ENCODE assay signal across 9 cellular contexts in the genomic region with DNA sequence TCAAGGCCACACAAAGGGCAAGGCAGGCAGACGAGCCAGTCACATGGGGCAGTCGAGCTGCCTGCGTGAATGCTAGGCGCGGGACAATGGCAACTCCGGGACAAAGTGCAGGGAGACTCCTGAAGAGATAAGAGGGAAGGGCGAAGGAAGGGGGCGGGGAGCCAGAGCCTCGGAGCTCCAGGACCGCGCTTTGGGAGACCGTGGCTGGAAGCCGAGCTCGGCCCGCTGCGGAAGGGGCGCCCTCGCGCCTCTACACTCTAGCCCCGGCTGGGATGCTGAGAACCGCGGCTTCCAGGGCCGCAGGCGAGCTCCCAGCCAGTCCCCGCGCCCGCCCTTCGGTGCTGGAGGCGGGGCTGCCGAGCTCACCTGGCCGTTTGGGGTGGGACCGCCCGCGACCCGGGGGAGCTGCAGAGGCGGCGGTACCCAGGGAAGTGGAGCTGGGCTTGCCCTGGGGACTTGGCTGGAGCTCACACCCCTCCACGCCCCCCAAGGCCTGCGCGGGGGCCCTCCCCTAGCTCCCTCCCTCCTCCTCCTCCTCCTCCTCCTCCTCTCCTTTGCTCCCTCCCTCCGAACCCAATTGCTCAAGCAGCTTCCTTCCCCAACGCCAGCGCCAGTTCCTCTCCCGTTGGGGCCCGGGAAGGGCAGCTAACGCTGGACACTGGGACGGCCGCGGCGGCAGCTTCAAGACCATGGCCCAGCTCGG. TPM values are rescaled to one million over a fixed set of nuclear protein-coding genes. Genes with fewer than 3 reads are reported as not detected.
DNase-seq lines count a peak whose midpoint lies in the region; FAIRE-seq and TF ChIP-seq lines count a peak whose summit lies in the region.
"Had no signal": no experiment of that assay in that cellular context is flagged by ENCODE, and none has a peak within 500 bp of the region (broad histone marks: within the 10 kb centered on the region; RNA-seq: fewer than 3 reads in every experiment).

A gene with protein sequence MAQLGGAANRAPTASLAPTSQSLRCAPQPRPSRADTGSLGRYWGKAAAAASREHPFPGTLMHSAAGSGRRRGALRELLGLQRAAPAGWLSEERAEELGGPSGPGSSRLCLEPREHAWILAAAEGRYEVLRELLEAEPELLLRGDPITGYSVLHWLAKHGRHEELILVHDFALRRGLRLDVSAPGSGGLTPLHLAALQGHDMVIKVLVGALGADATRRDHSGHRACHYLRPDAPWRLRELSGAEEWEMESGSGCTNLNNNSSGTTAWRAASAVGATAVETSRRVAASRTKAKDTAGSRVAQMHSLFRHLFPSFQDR (plus strand): TSS at position 610 of the 703 bp plus-strand sequence. CDS start 80 bp downstream, at position 690.

- H3K36me3 ChIP-seq in SJSA1 = no peaks in the 10 kb centered on the region
- no peaks in the 10 kb centered on the region for H3K36me3 ChIP-seq in kidney (ENCODE audit: control insufficient read depth in 1 of 2, insufficient read depth in 2 of 2, low read length in 2 of 2)

- CTCF ChIA-PET in MCF 10A (lab: Yijun Ruan, JAX) = interaction anchor here (0.5 to 1.4 kb wide), 9 partner anchors 9 to 1992 kb away, joined by 3 to 7 read pairs (median 3); a partner anchor contains a TSS

- no peaks in the 10 kb centered on the region for H3K27me3 ChIP-seq in SJSA1 (replicated peaks)

- intact Hi-C loops in MCF 10A (cut with micrococcal nuclease) = no loop called here
- intact Hi-C loops in kidney (cut with DNase I) = no loop called here

- H3K4me3 ChIP-seq in SJSA1 = peak within 1 kb of the TSS; percentile 44
- H3K4me3 ChIP-seq in kidney (ENCODE audit: low read length in 2 of 2) = peak within 1 kb of the TSS in 1 of 2 donors; percentile 44

- H3K9ac ChIP-seq in kidney (ENCODE audit: low read length in 2 of 2) = no peak within 1 kb of the TSS

- TF ChIP-seq CTCF in MCF 10A (IDR thresholded peaks at IDR 0.05; ENCODE audit: unreplicated experiment) = no peak
- TF ChIP-seq CTCF in kidney (IDR thresholded peaks at IDR 0.05; ENCODE audit: borderline replicate concordance, extremely low read depth, insufficient read depth) = no peak

- H3K9me3 Mint-ChIP-seq in MCF 10A (ENCODE audit: unreplicated experiment) = no peaks in the 10 kb centered on the region

- FAIRE-seq in kidney (lab: Jason Lieb, UNC) = no peak
- FAIRE-seq: islet of Langerhans had no signal

- H3K4me3 Mint-ChIP-seq in MCF 10A (ENCODE audit: unreplicated experiment) = peak within 1 kb of the TSS; percentile 44

- H3K27ac ChIP-seq in SJSA1 (no peak within 1 kb of the TSS), kidney (ENCODE audit: low read depth in 2 of 2, low read length in 2 of 2) (no peak within 1 kb of the TSS)

- H3K27me3 Mint-ChIP-seq in MCF 10A (ENCODE audit: insufficient read depth, unreplicated experiment) = peaks cover 9% of the 10 kb centered on the region

- peaks cover 29% of the 10 kb centered on the region for H3K4me1 ChIP-seq in SJSA1 (replicated peaks)
- H3K4me1 ChIP-seq in kidney (ENCODE audit: control insufficient read depth in 1 of 2, insufficient read depth in 1 of 2, low read depth in 1 of 2, low read length in 2 of 2) = no peaks in the 10 kb centered on the region

- H3K4me1 Mint-ChIP-seq in MCF 10A (ENCODE audit: insufficient read depth, unreplicated experiment) = peaks cover under 1% of the 10 kb centered on the region

- BruUV-seq in MCF 10A (replicated peaks; lab: Mats Ljungman, UMichigan) = no TSS peak

- H3K36me3 Mint-ChIP-seq in MCF 10A (ENCODE audit: insufficient read depth, unreplicated experiment) = no peaks in the 10 kb centered on the region

- H3K9me3 ChIP-seq in SJSA1 (replicated peaks) (no peaks in the 10 kb centered on the region), kidney (ENCODE audit: control insufficient read depth in 1 of 2, low read length in 2 of 2) (no peaks in the 10 kb centered on the region)

- no peak within 1 kb of the TSS for H3K27ac Mint-ChIP-seq in MCF 10A (ENCODE audit: low read depth, unreplicated experiment)

- POLR2A ChIA-PET in MCF 10A (lab: Yijun Ruan, JAX) = interaction anchor here (0.6 to 1.7 kb wide), 5 partner anchors 9 to 151 kb away, joined by 3 to 8 read pairs (median 4); a partner anchor contains a TSS

- peak in 5 of 6 experiments; percentile 3 to 48 (median 34) for DNase-seq in stimulated activated naive CD4-positive, alpha-beta T cell (lab: John Stamatoyannopoulos, UW)
- no peak for DNase-seq in stimulated activated naive CD4-positive, alpha-beta T cell treated with Interleukin-2 at 50 U/mL for 16 hours (lab: John Stamatoyannopoulos, UW)
- no peak for DNase-seq in SJSA1 (ENCODE audit: low read depth in 1 of 2, low spot score in 2 of 2)
- DNase-seq in MCF 10A (ENCODE audit: unreplicated experiment) = peak; percentile 48
- DNase-seq in kidney = peak; percentile 77
- peak; percentile 30 for DNase-seq in stimulated activated CD4-positive, alpha-beta T cell treated with anti-CD3 and anti-CD28 coated beads, Interleukin-4, amount 100 ng/mL, for 1 hour
- DNase-seq in AG08396 (ENCODE audit: low spot score) = no peak
- no peak for DNase-seq in kidney glomerular epithelial cell (lab: John Stamatoyannopoulos, UW)

RNA-seq across cellular contexts. Expression of the gene that starts here (rescaled TPM):
- 0.19 and 1.6 TPM in 2 replicates for total RNA-seq in SJSA1 (2014; rRNA removed; shearing (Covaris generic))
- total RNA-seq in MCF 10A (2022) (not detected in 2 replicates), kidney (1.3 TPM)
- polyA plus RNA-seq in kidney (ENCODE audit: insufficient read depth, low read depth, low replicate concordance) = 0.92 TPM

Comparison
In these comparisons a context has a peak if more than half of its experiments do, and no peak if none do; other contexts are left out.
1. DNase-seq: peak in stimulated activated naive CD4-positive, alpha-beta T cell (5 of 6), kidney (single experiment) and stimulated activated CD4-positive, alpha-beta T cell treated with anti-CD3 and anti-CD28 coated beads, Interleukin-4, amount 100 ng/mL, for 1 hour (single experiment); none in stimulated activated naive CD4-positive, alpha-beta T cell treated with Interleukin-2 at 50 U/mL for 16 hours (single experiment), SJSA1 (0 of 2), AG08396 (single experiment) and kidney glomerular epithelial cell (single experiment).
2. Peak in DNase-seq in MCF 10A; RNA of the gene not detected or under 1 TPM.